In the genomic region with DNA sequence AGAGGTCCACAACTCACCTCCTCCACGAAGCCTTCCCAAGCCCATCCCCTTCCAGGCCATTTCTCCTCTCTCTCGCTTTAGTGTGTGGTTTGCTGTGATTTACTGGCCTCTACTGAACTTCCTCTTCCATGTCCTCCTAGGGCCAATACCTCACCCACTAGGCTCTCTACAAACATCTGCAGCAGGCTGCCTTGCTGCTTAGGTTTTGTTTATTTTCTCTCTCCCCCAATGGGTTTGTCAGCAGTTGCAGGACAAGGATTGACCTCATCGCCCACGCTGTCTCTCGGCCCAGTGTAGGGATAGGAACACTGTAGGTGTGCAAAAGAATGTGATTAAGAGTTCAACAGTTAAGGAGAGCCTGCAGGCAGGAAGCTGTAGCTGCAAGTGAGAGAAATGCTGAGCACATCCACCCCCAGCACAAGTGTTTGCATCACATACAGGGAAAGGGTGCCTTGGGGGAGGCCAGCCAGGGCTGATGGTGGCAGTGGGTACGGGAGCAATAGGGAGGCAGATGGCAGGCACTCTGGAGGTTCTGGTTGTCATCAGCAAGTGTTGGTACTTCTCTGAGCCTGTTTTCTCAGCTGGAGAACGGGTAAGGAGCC, we compare ENCODE assay signal across 8 cellular contexts. TPM values are rescaled to one million over a fixed set of nuclear protein-coding genes. Genes with fewer than 3 reads are reported as not detected.
DNase-seq lines count a peak whose midpoint lies in the region; ATAC-seq and TF ChIP-seq lines count a peak whose summit lies in the region.

No MANE protein-coding gene starts in this region.

- no peak for ATAC-seq in GM21619 (IDR thresholded peaks at IDR 0.05; ENCODE audit: unreplicated experiment)
- no peak for ATAC-seq in GM19463 (IDR thresholded peaks at IDR 0.05; ENCODE audit: unreplicated experiment)

- BruUV-seq in mammary epithelial cell (replicated peaks; lab: Mats Ljungman, UMichigan) = TSS peak; percentile 47

- H3K27ac ChIP-seq in BLaER1 = no peak overlapping the region
- peak overlapping the region; percentile 48 for H3K27ac ChIP-seq in mammary epithelial cell (ENCODE audit: insufficient read depth, low read depth, low read length)
- H3K27ac ChIP-seq in mesodermal cell (ENCODE audit: low read depth, low read length, severe bottlenecking) = peak overlapping the region; percentile 67

- intact Hi-C loops in mammary epithelial cell (cut with micrococcal nuclease) = loop anchor here (2.0 to 5.0 kb wide), 2 partner anchors 74 to 114 kb away; partner anchors contain the start of gene RCE1

- WGBS in mammary epithelial cell (ENCODE audit: low coverage, missing lambda C conversion rate) = 24% methylated on average over 7 of the region's 7 CpGs
- WGBS in mesodermal cell (ENCODE audit: insufficient coverage in 2 of 2), 2 experiments = 78 to 93% methylated on average over 2 to 3 of the region's 7 CpGs

- peak overlapping the region; percentile 1 for H2AFZ ChIP-seq in mammary epithelial cell (ENCODE audit: low read depth, low read length)

- in situ Hi-C loops in mammary epithelial cell (cut with MboI; ENCODE audit: low sequenced_read_pairs in 2 of 2) = no loop called here

- H3K27me3 ChIP-seq in BLaER1 (no peaks in the 10 kb centered on the region), MG63 (no peaks in the 10 kb centered on the region), mammary epithelial cell (ENCODE audit: insufficient read depth, low read length) (no peaks in the 10 kb centered on the region)

- H3K4me2 ChIP-seq in BLaER1 (peak overlapping the region; percentile 82), mammary epithelial cell (ENCODE audit: insufficient read depth, low read depth, low read length) (peak overlapping the region; percentile 88)

- H3K79me2 ChIP-seq in mammary epithelial cell (ENCODE audit: insufficient read depth, low read length) = no peaks in the 10 kb centered on the region

- H3K36me3 ChIP-seq in BLaER1 (no peaks in the 10 kb centered on the region), MG63 (no peaks in the 10 kb centered on the region), mammary epithelial cell (ENCODE audit: insufficient read depth, low read length) (no peaks in the 10 kb centered on the region), mesodermal cell (ENCODE audit: control insufficient read depth, insufficient read depth, low read length) (no peaks in the 10 kb centered on the region)

- H4K20me1 ChIP-seq in BLaER1 (no peaks in the 10 kb centered on the region), mammary epithelial cell (ENCODE audit: insufficient read depth, low read length) (no peaks in the 10 kb centered on the region)

- peaks cover 22% of the 10 kb centered on the region for H3K4me1 ChIP-seq in BLaER1
- peaks cover 24% of the 10 kb centered on the region for H3K4me1 ChIP-seq in mammary epithelial cell (ENCODE audit: insufficient read depth, low read length)
- peaks cover 9% of the 10 kb centered on the region for H3K4me1 ChIP-seq in mesodermal cell (ENCODE audit: control insufficient read depth, insufficient read depth, low read length, poor library complexity, severe bottlenecking)

- TF ChIP-seq CTCF in mammary epithelial cell (conservative IDR thresholded peaks at IDR 0.05 in 1 of 2, IDR thresholded peaks at IDR 0.05 in 1 of 2; ENCODE audit: extremely low read depth in 1 of 2, insufficient read depth in 1 of 2, low read depth in 1 of 2, low read length in 2 of 2) = peak; percentile 31 to 40

- peak overlapping the region; percentile 41; the same call in 1 of the 2 replicates for H3K9ac ChIP-seq in BLaER1
- no peak overlapping the region for H3K9ac ChIP-seq in mammary epithelial cell (ENCODE audit: insufficient read depth, low read length)

- DNase-seq in MG63 (peak; percentile 59), mammary epithelial cell (peak; percentile 81), OCI-M2 (lab: John Stamatoyannopoulos, UW; ENCODE audit: unreplicated experiment) (no peak), NCI-H2029 treated with DMSO at 0.1 percent for 48 hours (lab: John Stamatoyannopoulos, UW) (no peak)

- H3K9me3 ChIP-seq in BLaER1 = no peaks in the 10 kb centered on the region
- H3K9me3 ChIP-seq in MG63 = no peaks in the 10 kb centered on the region
- H3K9me3 ChIP-seq in mammary epithelial cell (replicated peaks; ENCODE audit: insufficient read depth, low read length) = no peaks in the 10 kb centered on the region
- H3K9me3 ChIP-seq in mesodermal cell (ENCODE audit: control insufficient read depth, low read length) = no peaks in the 10 kb centered on the region

- CTCF ChIA-PET in mammary epithelial cell (lab: Charles Lee; ENCODE audit: low non-redundant PET) = no interaction called here

- H3K4me3 ChIP-seq in BLaER1 = no peak overlapping the region
- H3K4me3 ChIP-seq in MG63 = no peak overlapping the region
- no peak overlapping the region for H3K4me3 ChIP-seq in mammary epithelial cell (replicated peaks in 1 of 3; ENCODE audit: insufficient read depth in 1 of 3, low read depth in 2 of 3, low read length in 3 of 3)
- no peak overlapping the region for H3K4me3 ChIP-seq in mesodermal cell (ENCODE audit: extremely low read depth, insufficient read depth, low read length, poor library complexity, severe bottlenecking)

- dilution Hi-C loops in mammary epithelial cell (cut with HindIII; ENCODE audit: low sequenced_read_pairs) = no loop called here

RNA-seq across cellular contexts. Expression of gene PC, which starts 1.4 kb away (rescaled TPM):
- total RNA-seq in MG63 (2014; rRNA removed; shearing (Covaris generic); ENCODE audit: low replicate concordance) = 7.6 and 13.0 TPM in 2 replicates
- total RNA-seq in mammary epithelial cell = 10 to 100 TPM; 52.0 to 67.0 TPM
- 37.1 TPM for polyA plus RNA-seq in mammary epithelial cell
- 89.7 TPM for polyA minus RNA-seq in mammary epithelial cell
- 10.3 TPM for polyA plus RNA-seq in mesodermal cell (2013, experiment 1 of 2)
- 11.5 TPM for polyA plus RNA-seq in mesodermal cell (2013, experiment 2 of 2)

RNA-seq across cellular contexts. Expression of gene C11orf86, which starts 18.3 kb away (rescaled TPM):
- total RNA-seq in MG63 (2014; rRNA removed; shearing (Covaris generic); ENCODE audit: low replicate concordance) = 0.59 TPM in 1 of 2 replicates, not detected in the other
- total RNA-seq in mammary epithelial cell = not detected
- polyA plus RNA-seq in mammary epithelial cell = not detected
- polyA minus RNA-seq in mammary epithelial cell = not detected
- not detected for polyA plus RNA-seq in mesodermal cell (2013, experiment 1 of 2)
- not detected for polyA plus RNA-seq in mesodermal cell (2013, experiment 2 of 2)

Comparison
In these comparisons a context has a peak if more than half of its experiments do, and no peak if none do; other contexts are left out.
1. DNase-seq: peak in MG63 (single experiment) and mammary epithelial cell (single experiment); none in OCI-M2 (single experiment) and NCI-H2029 treated with DMSO at 0.1 percent for 48 hours (single experiment).